In the genomic region with DNA sequence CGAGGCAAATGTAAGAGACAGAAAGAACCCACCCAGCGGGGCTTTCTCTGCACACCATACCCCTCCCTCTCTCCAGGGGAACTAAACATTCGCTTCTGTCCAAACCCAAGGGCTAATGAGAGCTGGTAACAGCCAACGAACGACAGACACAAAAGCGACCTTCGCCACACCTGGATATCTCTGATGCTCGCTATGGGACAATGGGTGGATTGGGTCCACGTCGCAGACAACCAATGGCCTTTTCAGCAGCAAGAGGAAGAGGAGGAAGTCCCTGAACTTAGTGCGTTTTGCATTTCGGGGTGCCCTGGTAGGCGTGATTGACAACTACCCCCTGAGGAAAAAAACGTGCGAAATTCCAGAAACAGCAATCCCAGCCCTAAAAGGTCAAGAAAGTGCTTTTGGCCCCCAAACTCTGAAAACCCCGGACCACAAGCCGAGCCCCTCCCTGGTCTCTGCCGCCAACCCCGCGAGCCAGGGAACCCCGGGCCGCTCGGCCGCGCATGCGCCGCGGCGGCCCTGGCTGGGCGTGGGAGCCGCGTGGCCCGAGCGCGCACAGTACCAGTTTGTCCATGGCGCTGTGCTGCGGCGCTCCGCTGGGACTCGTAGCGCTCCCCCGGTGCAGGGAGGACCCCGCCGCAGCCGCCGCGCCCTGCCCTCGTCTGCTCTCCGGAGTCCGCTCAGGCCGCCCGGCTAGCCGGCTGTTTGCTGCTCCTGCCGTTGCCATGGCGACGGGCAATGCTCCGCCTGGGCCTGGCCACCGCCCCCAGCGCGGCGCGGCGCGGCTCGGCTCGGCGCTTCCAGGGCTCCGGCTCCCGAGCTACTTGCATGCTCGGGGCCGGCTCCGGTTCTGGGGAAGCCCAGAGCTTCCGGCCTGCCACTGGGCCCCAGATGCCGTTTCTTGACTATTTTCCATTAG, we compare ENCODE assay signal across 1 cellular context.
TF ChIP-seq lines count a peak whose summit lies in the region.

No MANE protein-coding gene starts in this region.

TF ChIP-seq in HepG2, 621 proteins besides CTCF, POLR2A, EP300 and RAD21 (continued from another document):
- TF ChIP-seq, protein P1, sequence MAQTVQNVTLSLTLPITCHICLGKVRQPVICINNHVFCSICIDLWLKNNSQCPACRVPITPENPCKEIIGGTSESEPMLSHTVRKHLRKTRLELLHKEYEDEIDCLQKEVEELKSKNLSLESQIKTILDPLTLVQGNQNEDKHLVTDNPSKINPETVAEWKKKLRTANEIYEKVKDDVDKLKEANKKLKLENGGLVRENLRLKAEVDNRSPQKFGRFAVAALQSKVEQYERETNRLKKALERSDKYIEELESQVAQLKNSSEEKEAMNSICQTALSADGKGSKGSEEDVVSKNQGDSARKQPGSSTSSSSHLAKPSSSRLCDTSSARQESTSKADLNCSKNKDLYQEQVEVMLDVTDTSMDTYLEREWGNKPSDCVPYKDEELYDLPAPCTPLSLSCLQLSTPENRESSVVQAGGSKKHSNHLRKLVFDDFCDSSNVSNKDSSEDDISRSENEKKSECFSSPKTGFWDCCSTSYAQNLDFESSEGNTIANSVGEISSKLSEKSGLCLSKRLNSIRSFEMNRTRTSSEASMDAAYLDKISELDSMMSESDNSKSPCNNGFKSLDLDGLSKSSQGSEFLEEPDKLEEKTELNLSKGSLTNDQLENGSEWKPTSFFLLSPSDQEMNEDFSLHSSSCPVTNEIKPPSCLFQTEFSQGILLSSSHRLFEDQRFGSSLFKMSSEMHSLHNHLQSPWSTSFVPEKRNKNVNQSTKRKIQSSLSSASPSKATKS (CRISPR knock-in tag; IDR thresholded peaks at IDR 0.05): no peak
- TF ChIP-seq ZSCAN21 (CRISPR knock-in tag; IDR thresholded peaks at IDR 0.05; ENCODE audit: borderline replicate concordance) (peak; percentile 76; the same call in 1 of the 2 replicates), BCL6 (CRISPR knock-in tag; IDR thresholded peaks at IDR 0.05) (no peak), ZNF547 (CRISPR knock-in tag; IDR thresholded peaks at IDR 0.05) (peak; percentile 72; the same call in 1 of the 2 replicates), ZNF343 (CRISPR knock-in tag; IDR thresholded peaks at IDR 0.05) (no peak), ZBTB42 (CRISPR knock-in tag; IDR thresholded peaks at IDR 0.05) (no peak), ZNF205 (CRISPR knock-in tag; IDR thresholded peaks at IDR 0.05) (no peak), CCDC6 (CRISPR knock-in tag; IDR thresholded peaks at IDR 0.05) (peak; percentile 95), SRF (IDR thresholded peaks at IDR 0.05; ENCODE audit: low read depth, low read length) (no peak), ZKSCAN1 (IDR thresholded peaks at IDR 0.05; ENCODE audit: low read length) (no peak), ZNF331 (CRISPR knock-in tag; IDR thresholded peaks at IDR 0.05) (no peak), KDM1A (CRISPR knock-in tag; IDR thresholded peaks at IDR 0.05) (no peak), EED (CRISPR knock-in tag; IDR thresholded peaks at IDR 0.05) (0 out of 2 replicates have a peak, but pooled peaks have one; percentile 50), ZNF329 (CRISPR knock-in tag; IDR thresholded peaks at IDR 0.05; ENCODE audit: low read depth) (no peak), U2AF2 (IDR thresholded peaks at IDR 0.05; ENCODE audit: low read depth, low read length) (peak; percentile 89; the same call in 1 of the 2 replicates), ZNF577 (CRISPR knock-in tag; IDR thresholded peaks at IDR 0.05; ENCODE audit: borderline replicate concordance, low read depth) (no peak), SOX6 (IDR thresholded peaks at IDR 0.05) (no peak), SOX6 (CRISPR knock-in tag; IDR thresholded peaks at IDR 0.05) (0 out of 2 replicates have a peak, but pooled peaks have one; percentile 23), ASH2L (IDR thresholded peaks at IDR 0.05; ENCODE audit: insufficient read length, low read depth, low read length) (peak; percentile 38), ZFYVE20 (CRISPR knock-in tag; IDR thresholded peaks at IDR 0.05; ENCODE audit: borderline replicate concordance, low read depth) (no peak), MED1 (CRISPR knock-in tag; IDR thresholded peaks at IDR 0.05) (0 out of 2 replicates have a peak, but pooled peaks have one; percentile 42), SMARCC2 (IDR thresholded peaks at IDR 0.05) (no peak), BORCS8-MEF2B (CRISPR knock-in tag; IDR thresholded peaks at IDR 0.05) (peak; percentile 79; the same call in 1 of the 2 replicates), CHCHD3 (CRISPR knock-in tag; IDR thresholded peaks at IDR 0.05) (0 out of 2 replicates have a peak, but pooled peaks have one; percentile 22), KMT2B (CRISPR knock-in tag; IDR thresholded peaks at IDR 0.05) (no peak), ZNF761 (CRISPR knock-in tag; conservative IDR thresholded peaks at IDR 0.05) (peak; percentile 69; the same call in 1 of the 2 replicates), TP53 (CRISPR knock-in tag; conservative IDR thresholded peaks at IDR 0.05) (no peak), TOPORS (CRISPR knock-in tag; IDR thresholded peaks at IDR 0.05) (no peak), ZNF24 (IDR thresholded peaks at IDR 0.05) (no peak), ZNF44 (CRISPR knock-in tag; IDR thresholded peaks at IDR 0.05) (no peak), ZNF891 (CRISPR knock-in tag; IDR thresholded peaks at IDR 0.05) (0 out of 2 replicates have a peak, but pooled peaks have one; percentile 46), NR3C1 (CRISPR knock-in tag; IDR thresholded peaks at IDR 0.05) (no peak), ZFP90 (CRISPR knock-in tag; IDR thresholded peaks at IDR 0.05; ENCODE audit: borderline replicate concordance) (no peak; the same call in 1 of the 2 replicates), NAIF1 (CRISPR knock-in tag; IDR thresholded peaks at IDR 0.05; ENCODE audit: borderline replicate concordance) (no peak), SALL2 (CRISPR knock-in tag; IDR thresholded peaks at IDR 0.05) (peak; percentile 58; the same call in 1 of the 2 replicates)
- TF ChIP-seq, protein P2, sequence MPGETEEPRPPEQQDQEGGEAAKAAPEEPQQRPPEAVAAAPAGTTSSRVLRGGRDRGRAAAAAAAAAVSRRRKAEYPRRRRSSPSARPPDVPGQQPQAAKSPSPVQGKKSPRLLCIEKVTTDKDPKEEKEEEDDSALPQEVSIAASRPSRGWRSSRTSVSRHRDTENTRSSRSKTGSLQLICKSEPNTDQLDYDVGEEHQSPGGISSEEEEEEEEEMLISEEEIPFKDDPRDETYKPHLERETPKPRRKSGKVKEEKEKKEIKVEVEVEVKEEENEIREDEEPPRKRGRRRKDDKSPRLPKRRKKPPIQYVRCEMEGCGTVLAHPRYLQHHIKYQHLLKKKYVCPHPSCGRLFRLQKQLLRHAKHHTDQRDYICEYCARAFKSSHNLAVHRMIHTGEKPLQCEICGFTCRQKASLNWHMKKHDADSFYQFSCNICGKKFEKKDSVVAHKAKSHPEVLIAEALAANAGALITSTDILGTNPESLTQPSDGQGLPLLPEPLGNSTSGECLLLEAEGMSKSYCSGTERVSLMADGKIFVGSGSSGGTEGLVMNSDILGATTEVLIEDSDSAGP (CRISPR knock-in tag; IDR thresholded peaks at IDR 0.05; ENCODE audit: borderline replicate concordance): peak; percentile 72; the same call in 1 of the 2 replicates
- TF ChIP-seq, protein P3, sequence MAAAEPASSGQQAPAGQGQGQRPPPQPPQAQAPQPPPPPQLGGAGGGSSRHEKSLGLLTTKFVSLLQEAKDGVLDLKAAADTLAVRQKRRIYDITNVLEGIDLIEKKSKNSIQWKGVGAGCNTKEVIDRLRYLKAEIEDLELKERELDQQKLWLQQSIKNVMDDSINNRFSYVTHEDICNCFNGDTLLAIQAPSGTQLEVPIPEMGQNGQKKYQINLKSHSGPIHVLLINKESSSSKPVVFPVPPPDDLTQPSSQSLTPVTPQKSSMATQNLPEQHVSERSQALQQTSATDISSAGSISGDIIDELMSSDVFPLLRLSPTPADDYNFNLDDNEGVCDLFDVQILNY (CRISPR knock-in tag; conservative IDR thresholded peaks at IDR 0.05): peak; percentile 57; the same call in 1 of the 2 replicates
- TF ChIP-seq, protein P4, sequence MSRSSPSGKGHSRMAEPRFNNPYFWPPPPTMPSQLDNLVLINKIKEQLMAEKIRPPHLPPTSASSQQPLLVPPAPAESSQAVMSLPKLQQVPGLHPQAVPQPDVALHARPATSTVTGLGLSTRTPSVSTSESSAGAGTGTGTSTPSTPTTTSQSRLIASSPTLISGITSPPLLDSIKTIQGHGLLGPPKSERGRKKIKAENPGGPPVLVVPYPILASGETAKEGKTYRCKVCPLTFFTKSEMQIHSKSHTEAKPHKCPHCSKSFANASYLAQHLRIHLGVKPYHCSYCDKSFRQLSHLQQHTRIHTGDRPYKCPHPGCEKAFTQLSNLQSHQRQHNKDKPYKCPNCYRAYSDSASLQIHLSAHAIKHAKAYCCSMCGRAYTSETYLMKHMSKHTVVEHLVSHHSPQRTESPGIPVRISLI (CRISPR knock-in tag; IDR thresholded peaks at IDR 0.05; ENCODE audit: borderline replicate concordance): no peak
- TF ChIP-seq, protein P5, sequence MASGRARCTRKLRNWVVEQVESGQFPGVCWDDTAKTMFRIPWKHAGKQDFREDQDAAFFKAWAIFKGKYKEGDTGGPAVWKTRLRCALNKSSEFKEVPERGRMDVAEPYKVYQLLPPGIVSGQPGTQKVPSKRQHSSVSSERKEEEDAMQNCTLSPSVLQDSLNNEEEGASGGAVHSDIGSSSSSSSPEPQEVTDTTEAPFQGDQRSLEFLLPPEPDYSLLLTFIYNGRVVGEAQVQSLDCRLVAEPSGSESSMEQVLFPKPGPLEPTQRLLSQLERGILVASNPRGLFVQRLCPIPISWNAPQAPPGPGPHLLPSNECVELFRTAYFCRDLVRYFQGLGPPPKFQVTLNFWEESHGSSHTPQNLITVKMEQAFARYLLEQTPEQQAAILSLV (CRISPR knock-in tag; IDR thresholded peaks at IDR 0.05; ENCODE audit: borderline replicate concordance): peak; percentile 63; the same call in 1 of the 2 replicates
- TF ChIP-seq, protein P6, sequence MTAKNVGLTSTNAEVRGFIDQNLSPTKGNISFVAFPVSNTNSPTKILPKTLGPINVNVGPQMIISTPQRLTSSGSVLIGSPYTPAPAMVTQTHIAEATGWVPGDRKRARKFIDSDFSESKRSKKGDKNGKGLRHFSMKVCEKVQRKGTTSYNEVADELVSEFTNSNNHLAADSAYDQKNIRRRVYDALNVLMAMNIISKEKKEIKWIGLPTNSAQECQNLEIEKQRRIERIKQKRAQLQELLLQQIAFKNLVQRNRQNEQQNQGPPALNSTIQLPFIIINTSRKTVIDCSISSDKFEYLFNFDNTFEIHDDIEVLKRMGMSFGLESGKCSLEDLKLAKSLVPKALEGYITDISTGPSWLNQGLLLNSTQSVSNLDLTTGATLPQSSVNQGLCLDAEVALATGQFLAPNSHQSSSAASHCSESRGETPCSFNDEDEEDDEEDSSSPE (CRISPR knock-in tag; IDR thresholded peaks at IDR 0.05): peak; percentile 76
- TF ChIP-seq, protein P7, sequence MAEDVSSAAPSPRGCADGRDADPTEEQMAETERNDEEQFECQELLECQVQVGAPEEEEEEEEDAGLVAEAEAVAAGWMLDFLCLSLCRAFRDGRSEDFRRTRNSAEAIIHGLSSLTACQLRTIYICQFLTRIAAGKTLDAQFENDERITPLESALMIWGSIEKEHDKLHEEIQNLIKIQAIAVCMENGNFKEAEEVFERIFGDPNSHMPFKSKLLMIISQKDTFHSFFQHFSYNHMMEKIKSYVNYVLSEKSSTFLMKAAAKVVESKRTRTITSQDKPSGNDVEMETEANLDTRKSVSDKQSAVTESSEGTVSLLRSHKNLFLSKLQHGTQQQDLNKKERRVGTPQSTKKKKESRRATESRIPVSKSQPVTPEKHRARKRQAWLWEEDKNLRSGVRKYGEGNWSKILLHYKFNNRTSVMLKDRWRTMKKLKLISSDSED (CRISPR knock-in tag; IDR thresholded peaks at IDR 0.05): no peak
- TF ChIP-seq, protein P8, sequence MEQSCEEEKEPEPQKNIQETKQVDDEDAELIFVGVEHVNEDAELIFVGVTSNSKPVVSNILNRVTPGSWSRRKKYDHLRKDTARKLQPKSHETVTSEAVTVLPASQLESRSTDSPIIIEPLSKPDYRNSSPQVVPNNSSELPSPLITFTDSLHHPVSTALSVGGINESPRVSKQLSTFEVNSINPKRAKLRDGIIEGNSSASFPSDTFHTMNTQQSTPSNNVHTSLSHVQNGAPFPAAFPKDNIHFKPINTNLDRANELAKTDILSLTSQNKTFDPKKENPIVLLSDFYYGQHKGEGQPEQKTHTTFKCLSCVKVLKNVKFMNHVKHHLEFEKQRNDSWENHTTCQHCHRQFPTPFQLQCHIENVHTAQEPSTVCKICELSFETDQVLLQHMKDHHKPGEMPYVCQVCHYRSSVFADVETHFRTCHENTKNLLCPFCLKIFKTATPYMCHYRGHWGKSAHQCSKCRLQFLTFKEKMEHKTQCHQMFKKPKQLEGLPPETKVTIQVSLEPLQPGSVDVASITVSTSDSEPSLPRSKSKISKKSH (CRISPR knock-in tag; IDR thresholded peaks at IDR 0.05; ENCODE audit: borderline replicate concordance): no peak
TF ChIP-seq in HepG2: peak in this region for 168.
